In the genomic region with DNA sequence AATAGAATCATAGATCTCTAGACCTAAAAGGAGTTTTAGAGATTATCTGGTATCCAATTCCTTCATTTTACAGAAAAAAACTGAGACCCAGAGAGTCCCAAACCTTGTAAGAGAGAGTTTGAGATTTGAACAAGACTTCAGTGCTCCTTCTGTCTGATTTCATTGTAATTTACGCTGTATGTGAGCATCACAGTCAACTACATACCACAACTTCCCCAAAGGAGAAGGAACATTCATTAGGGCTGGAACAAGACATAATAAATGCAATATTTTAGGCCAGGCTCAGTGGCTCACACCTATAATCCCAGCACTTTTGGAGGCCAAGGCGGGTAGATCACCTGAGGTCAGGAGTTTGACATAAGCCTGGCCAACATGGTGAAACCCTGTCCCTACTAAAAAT, we compare ENCODE assay signal across 23 cellular contexts. TPM values are rescaled to one million over a fixed set of nuclear protein-coding genes. Genes with fewer than 3 reads are reported as not detected.
A peak's percentile ranks its signal among the peaks of the same experiment; 100 is the strongest.
DNase-seq lines count a peak whose midpoint lies in the region; ATAC-seq and TF ChIP-seq lines count a peak whose summit lies in the region.
"Had no signal": no experiment of that assay in that cellular context is flagged by ENCODE, and none has a peak within 500 bp of the region (broad histone marks: within the 10 kb centered on the region; RNA-seq: fewer than 3 reads in every experiment).

No MANE protein-coding gene starts in this region.

- H3K36me3 ChIP-seq in BLaER1 (no peaks in the 10 kb centered on the region), OCI-LY3 (replicated peaks; ENCODE audit: low read depth, low read length) (no peaks in the 10 kb centered on the region), left lung (no peaks in the 10 kb centered on the region)
- H3K36me3 ChIP-seq: sigmoid colon, tibial artery had no signal

- H3K9me3 ChIP-seq in BLaER1 (no peaks in the 10 kb centered on the region), OCI-LY3 (ENCODE audit: insufficient read depth, low read length) (no peaks in the 10 kb centered on the region), left lung (peaks cover 0 to 5% of the 10 kb centered on the region in 2 donors)
- H3K9me3 ChIP-seq: Caco-2 had no signal

- H4K20me1 ChIP-seq in BLaER1 (no peaks in the 10 kb centered on the region), OCI-LY3 (ENCODE audit: insufficient read depth, low read length) (no peaks in the 10 kb centered on the region)

- H3K27me3 ChIP-seq in BLaER1 (no peaks in the 10 kb centered on the region), OCI-LY3 (ENCODE audit: low read depth, low read length) (no peaks in the 10 kb centered on the region), left lung (no peaks in the 10 kb centered on the region)
- H3K27me3 ChIP-seq: adrenal gland, sigmoid colon, tibial artery had no signal

- H2AFZ ChIP-seq in OCI-LY3 (ENCODE audit: low read depth, low read length), result peak overlapping the region; percentile 63; the same call in 1 of the 2 replicates

- intact Hi-C loops in left lung (cut with DNase I), result no loop called here

- no peaks in the 10 kb centered on the region for H3K79me2 ChIP-seq in OCI-LY3 (ENCODE audit: low read length)

- H3K4me3 ChIP-seq in BLaER1 (no peak overlapping the region), OCI-LY3 (ENCODE audit: low read length) (no peak overlapping the region), left lung (no peak overlapping the region)
- H3K4me3 ChIP-seq: adrenal gland, lung, sigmoid colon, tibial artery had no signal

- H3K9ac ChIP-seq in BLaER1 (no peak overlapping the region), OCI-LY3 (ENCODE audit: low read length) (no peak overlapping the region)

- H3K4me2 ChIP-seq in BLaER1, result peak overlapping the region; percentile 45
- H3K4me2 ChIP-seq in OCI-LY3 (ENCODE audit: low read length), result no peak overlapping the region

- ATAC-seq in left lung (peak; percentile 49), HG03025 (IDR thresholded peaks at IDR 0.05; ENCODE audit: low FRiP score, unreplicated experiment) (no peak), GM18858 (IDR thresholded peaks at IDR 0.05; ENCODE audit: unreplicated experiment) (no peak), HG03342 (IDR thresholded peaks at IDR 0.05; ENCODE audit: unreplicated experiment) (no peak)
- ATAC-seq: activated CD8-positive, alpha-beta T cell treated with anti-CD3 and anti-CD28 coated beads, Interleukin-2, amount 10 ng/mL, durations not matched to agents 7 days and 5 days had no signal

- DNase-seq in KBM-7 (peak; percentile 53), left lung (no peak), cerebellar cortex (ENCODE audit: low spot score) (no peak)
- DNase-seq: activated CD4-positive, CD25-positive, alpha-beta regulatory T cell treated with anti-CD3 and anti-CD28 coated beads, Interleukin-2, amount 50 U/mL, for 72 hours; activated CD8-positive, alpha-beta T cell treated with anti-CD3 and anti-CD28 coated beads, Interleukin-2, amount 10 ng/mL, durations not matched to agents 7 days and 5 days; activated naive CD4-positive, alpha-beta T cell treated with anti-CD3 and anti-CD28 coated beads, Interleukin-2, amount 10 ng/mL, durations not matched to agents 7 days and 5 days; adrenal gland; Caco-2; DMS53; foreskin melanocyte; kidney; NCI-H1417; NCI-H2029 treated with DMSO at 0.1 percent for 48 hours; NCI-H526; sigmoid colon; stimulated activated CD4-positive, alpha-beta T cell treated with anti-CD3 and anti-CD28 coated beads, Interleukin-4, amount 100 ng/mL, for 24 hours; tibial artery had no signal

- TF ChIP-seq CTCF in OCI-LY3 (IDR thresholded peaks at IDR 0.05; ENCODE audit: low read depth, low read length), result no peak
- no peak for TF ChIP-seq CTCF in left lung (IDR thresholded peaks at IDR 0.05)

- H3K27ac ChIP-seq in BLaER1 (0 out of 2 replicates have a peak overlapping the region, but pooled peaks have one; percentile 26), OCI-LY3 (ENCODE audit: low read length) (no peak overlapping the region), left lung (peak overlapping the region in 1 of 2 donors; percentile 34)
- H3K27ac ChIP-seq: tibial artery had no signal

- in situ Hi-C loops in KBM-7 (cut with MboI; ENCODE audit: low pct_unique_long_range_greater_than_20kb, low sequenced_read_pairs), result no loop called here

- H3K4me1 ChIP-seq in BLaER1 (peaks cover 18% of the 10 kb centered on the region), OCI-LY3 (ENCODE audit: low read length) (0 out of 2 replicates have a peak, but pooled peaks cover 8% of the 10 kb centered on the region), left lung (no peaks in the 10 kb centered on the region)
- H3K4me1 ChIP-seq: Caco-2, sigmoid colon, tibial artery had no signal

RNA-seq across cellular contexts. Expression of a gene that starts 17.3 kb away (rescaled TPM):
- 1 to 10 TPM; 4.3 to 6.1 TPM for total RNA-seq in left lung
